In genomic region chr1:184061396-184062003, GRCh38 we compare ENCODE assay signal across 18 cellular contexts. TPM values are rescaled to one million over a fixed set of nuclear protein-coding genes. Genes with fewer than 3 reads are reported as not detected.
DNase-seq lines count a peak whose midpoint lies in the region; ATAC-seq, FAIRE-seq and TF ChIP-seq lines count a peak whose summit lies in the region.
"Had no signal": no experiment of that assay in that cellular context is flagged by ENCODE, and none has a peak within 500 bp of the region (broad histone marks: within the 10 kb centered on the region; RNA-seq: fewer than 3 reads in every experiment).

No MANE protein-coding gene starts in this region.

- no peak overlapping the region for H3K27ac Mint-ChIP-seq in endothelial cell (ENCODE audit: unreplicated experiment)
- H3K27ac Mint-ChIP-seq: T-helper 17 cell had no signal

- H3K27me3 ChIP-seq in SK-N-SH (ENCODE audit: insufficient read depth) = no peaks in the 10 kb centered on the region
- H3K27me3 ChIP-seq in pancreas = no peaks in the 10 kb centered on the region
- H3K27me3 ChIP-seq: foreskin keratinocyte had no signal

- intact Hi-C loops in pancreas (cut with DNase I) = no loop called here

- no peaks in the 10 kb centered on the region for H3K9me3 Mint-ChIP-seq in endothelial cell (ENCODE audit: unreplicated experiment)

- 0 out of 2 replicates have a peak, but pooled peaks cover 3% of the 10 kb centered on the region for H3K9me3 ChIP-seq in SK-N-SH
- no peaks in the 10 kb centered on the region for H3K9me3 ChIP-seq in pancreas
- H3K9me3 ChIP-seq: HAP-1 had no signal

- H4K20me1 ChIP-seq in SK-N-SH (ENCODE audit: insufficient read depth) = no peaks in the 10 kb centered on the region

- H2AFZ ChIP-seq in SK-N-SH (ENCODE audit: low read depth) = no peak overlapping the region

- POLR2A ChIA-PET in SK-N-SH (lab: Yijun Ruan, JAX) = interaction anchor here (1.4 kb wide), 1 partner anchor 10 kb away, joined by 3 read pairs; the partner anchor contains the start of gene TSEN15

- TF ChIP-seq EP300 in SK-N-SH (IDR thresholded peaks at IDR 0.05; ENCODE audit: borderline replicate concordance in 1 of 2, low read depth in 1 of 2, low read length in 1 of 2) = no peak

- H3K36me3 ChIP-seq in SK-N-SH (replicated peaks in 1 of 2; ENCODE audit: control insufficient read depth in 1 of 2, insufficient read depth in 2 of 2, low read length in 1 of 2) = peaks cover 35 to 62% of the 10 kb centered on the region in 2 experiments
- H3K36me3 ChIP-seq in pancreas = no peaks in the 10 kb centered on the region
- H3K36me3 ChIP-seq: HAP-1 had no signal

- TF ChIP-seq CTCF in SK-N-SH (IDR thresholded peaks at IDR 0.05) = no peak
- TF ChIP-seq CTCF in fibroblast of villous mesenchyme (IDR thresholded peaks at IDR 0.05; ENCODE audit: insufficient read depth, low read depth, low read length) = no peak
- no peak for TF ChIP-seq CTCF in pancreas (IDR thresholded peaks at IDR 0.05)
- TF ChIP-seq CTCF in endothelial cell (IDR thresholded peaks at IDR 0.05; ENCODE audit: unreplicated experiment) = no peak

- no peak for FAIRE-seq in pancreas (lab: Jason Lieb, UNC)
- FAIRE-seq: GM19239, kidney had no signal

- CTCF ChIA-PET in SK-N-SH (lab: Yijun Ruan, JAX) = interaction anchor here (1.1 to 1.7 kb wide), 2 partner anchors 10 to 602 kb away, joined by 3 to 5 read pairs; no protein-coding TSS in a partner anchor

- in situ Hi-C loops in KBM-7 (cut with MboI; ENCODE audit: low pct_unique_long_range_greater_than_20kb, low sequenced_read_pairs) = no loop called here

- TF ChIP-seq RAD21 in SK-N-SH (IDR thresholded peaks at IDR 0.05; ENCODE audit: low read length) = no peak

- H3K4me1 Mint-ChIP-seq in endothelial cell (ENCODE audit: unreplicated experiment) = peaks cover 3% of the 10 kb centered on the region

- H3K27ac ChIP-seq in SK-N-SH (ENCODE audit: low read depth in 2 of 2, low read length in 1 of 2) (peak overlapping the region; percentile 39 to 64; a peak in 2 of 4 replicates), pancreas (peak overlapping the region in 1 of 4 donors; percentile 1)
- H3K27ac ChIP-seq: foreskin keratinocyte had no signal

- no peaks in the 10 kb centered on the region for H3K27me3 Mint-ChIP-seq in endothelial cell (ENCODE audit: unreplicated experiment)
- H3K27me3 Mint-ChIP-seq: T-helper 17 cell had no signal

- H3K79me2 ChIP-seq in SK-N-SH (ENCODE audit: insufficient read depth) = peaks cover 62% of the 10 kb centered on the region

- peaks cover 8 to 22% of the 10 kb centered on the region in 2 experiments; a peak in 2 of 4 replicates for H3K4me1 ChIP-seq in SK-N-SH (ENCODE audit: control insufficient read depth in 1 of 2, insufficient read depth in 2 of 2, low read depth in 1 of 2, low read length in 1 of 2)
- H3K4me1 ChIP-seq in pancreas = peaks cover 0 to 14% (median 10%) of the 10 kb centered on the region in 3 donors

- peaks cover 21% of the 10 kb centered on the region for H3F3A ChIP-seq in SK-N-SH (replicated peaks; ENCODE audit: insufficient read depth)

- H3K4me3 ChIP-seq in SK-N-SH (ENCODE audit: low read depth in 2 of 2, low read length in 1 of 2) (no peak overlapping the region), fibroblast of villous mesenchyme (ENCODE audit: low read depth, low read length) (no peak overlapping the region), pancreas (no peak overlapping the region)
- H3K4me3 ChIP-seq: HAP-1 had no signal

- 75% methylated on average over 2 of the region's 2 CpGs for WGBS in SK-N-SH (ENCODE audit: low lambda C conversion rate)
- WGBS in pancreas, 2 donors = 14 to 19% methylated on average over 2 of the region's 2 CpGs

- DNase-seq in GM04503 (ENCODE audit: low read depth) (peak; percentile 68), SK-N-SH (no peak), fibroblast of villous mesenchyme (ENCODE audit: low read depth) (peak; percentile 88), pancreas (no peak), KBM-7 (no peak), NCI-H1694 (lab: John Stamatoyannopoulos, UW) (no peak), endothelial cell (ENCODE audit: low spot score) (no peak)
- DNase-seq: activated CD4-positive, alpha-beta T cell treated with anti-CD3 and anti-CD28 coated beads, Interleukin-2, amount 50 U/mL, for 4 hours; activated gamma-delta T cell treated with Interleukin-2 at 50 U/mL for 16 hours; COR-L47; foreskin keratinocyte; Karpas-422; kidney; NCI-H2029 treated with DMSO at 0.1 percent for 48 hours; OCI-M1; T-helper 17 cell had no signal

- no peak overlapping the region for H3K4me2 ChIP-seq in SK-N-SH

- peaks cover 4% of the 10 kb centered on the region for H3K36me3 Mint-ChIP-seq in endothelial cell (ENCODE audit: low read depth, unreplicated experiment)

- H3K9me2 ChIP-seq in SK-N-SH = no peaks in the 10 kb centered on the region

- peak; percentile 73 to 98 (median 81) for ATAC-seq in pancreas
- ATAC-seq: foreskin keratinocyte, T-helper 17 cell had no signal

- no peak overlapping the region for H3K4me3 Mint-ChIP-seq in endothelial cell (ENCODE audit: unreplicated experiment)
- H3K4me3 Mint-ChIP-seq: T-helper 17 cell had no signal

- no peak overlapping the region for H3K9ac ChIP-seq in SK-N-SH

TF ChIP-seq in SK-N-SH, 30 proteins besides CTCF, POLR2A, EP300 and RAD21:
- peak; percentile 49; the same call in 1 of the 2 replicates for TF ChIP-seq TCF12 (IDR thresholded peaks at IDR 0.05)
- no peak for TF ChIP-seq NFIC (IDR thresholded peaks at IDR 0.05; ENCODE audit: borderline replicate concordance)
- TF ChIP-seq FOXM1 (IDR thresholded peaks at IDR 0.05; ENCODE audit: low read depth) = no peak
TF ChIP-seq in SK-N-SH: peak in this region for 1.

RNA-seq across cellular contexts. Expression of gene TSEN15, which starts 10.0 kb away (rescaled TPM):
- polyA plus RNA-seq in SK-N-SH (2012; rRNA removed) = 28.4 and 29.0 TPM in 2 replicates
- polyA plus RNA-seq in SK-N-SH (2012; cell fraction: cytosol; rRNA removed) = 29.9 and 33.7 TPM in 2 replicates
- polyA plus RNA-seq in SK-N-SH (2012; cell fraction: nucleus; rRNA removed) = 21.6 and 24.2 TPM in 2 replicates
- 53.5 and 58.0 TPM in 2 replicates for total RNA-seq in fibroblast of villous mesenchyme
- 10 to 100 TPM in 2 of 6 donors, 1 to 10 TPM in 4; 5.8 to 15.4 (median 9.8) TPM for total RNA-seq in pancreas
- polyA plus RNA-seq in pancreas = 10 to 100 TPM in 1 of 2 donors, 1 to 10 TPM in 1; 10.0 to 13.6 TPM
- 19.6 TPM for total RNA-seq in endothelial cell (ENCODE audit: unreplicated experiment)

RNA-seq across cellular contexts. Expression of gene COLGALT2, which starts 24.0 kb away (rescaled TPM):
- polyA plus RNA-seq in SK-N-SH (2012; rRNA removed) (4.4 and 6.2 TPM in 2 replicates), pancreas (1 to 10 TPM; 1.3 to 3.2 TPM)
- polyA plus RNA-seq in SK-N-SH (2012; cell fraction: cytosol; rRNA removed) = 4.9 and 5.9 TPM in 2 replicates
- polyA plus RNA-seq in SK-N-SH (2012; cell fraction: nucleus; rRNA removed) = 12.8 and 14.6 TPM in 2 replicates
- total RNA-seq in fibroblast of villous mesenchyme (0.64 and 0.86 TPM in 2 replicates), pancreas (1 to 10 TPM; 1.0 to 3.2 (median 1.6) TPM), endothelial cell (ENCODE audit: unreplicated experiment) (0.72 TPM)

Comparison
In these comparisons a context has a peak if more than half of its experiments do, and no peak if none do; other contexts are left out.
1. DNase-seq: peak in GM04503 (single experiment) and fibroblast of villous mesenchyme (single experiment); none in SK-N-SH (single experiment), pancreas (0 of 6), KBM-7 (single experiment), NCI-H1694 (single experiment) and endothelial cell (single experiment).